12 cellular contexts compared by ENCODE assay signal in genomic region chr17:75692976-75693375, GRCh38. TPM values are rescaled to one million over a fixed set of nuclear protein-coding genes. Genes with fewer than 3 reads are reported as not detected.
DNase-seq lines count a peak whose midpoint lies in the region; ATAC-seq, FAIRE-seq and TF ChIP-seq lines count a peak whose summit lies in the region.
"Had no signal": no experiment of that assay in that cellular context is flagged by ENCODE, and none has a peak within 500 bp of the region (broad histone marks: within the 10 kb centered on the region; RNA-seq: fewer than 3 reads in every experiment).

No MANE protein-coding gene starts in this region.

- ATAC-seq in left ventricle myocardium superior (no peak), pancreas (no peak), omental fat pad (ENCODE audit: low FRiP score) (no peak)

- peak overlapping the region; percentile 96 for H3K27ac ChIP-seq in left ventricle myocardium inferior (replicated peaks)
- peak overlapping the region; percentile 90 to 100 (median 98) for H3K27ac ChIP-seq in dorsolateral prefrontal cortex
- H3K27ac ChIP-seq in pancreas = peak overlapping the region; percentile 31 to 93 (median 76)
- peak overlapping the region; percentile 34 to 47 for H3K27ac ChIP-seq in uterus

- TF ChIP-seq CTCF in left ventricle myocardium inferior (IDR thresholded peaks at IDR 0.05; ENCODE audit: borderline replicate concordance) (no peak), dorsolateral prefrontal cortex (IDR thresholded peaks at IDR 0.05 in 54 of 56, conservative IDR thresholded peaks at IDR 0.05 in 2 of 56; ENCODE audit: low read depth in 1 of 56, partially characterized antibody in 56 of 56) (no peak), pancreas (IDR thresholded peaks at IDR 0.05) (no peak), uterus (IDR thresholded peaks at IDR 0.05) (no peak), omental fat pad (IDR thresholded peaks at IDR 0.05) (no peak)

- H3K4me1 ChIP-seq in left ventricle myocardium inferior (peaks cover 90% of the 10 kb centered on the region), pancreas (peaks cover 12 to 36% (median 21%) of the 10 kb centered on the region in 3 donors), uterus (peaks cover 0 to 7% of the 10 kb centered on the region in 2 donors)

- no peak for FAIRE-seq in pancreas (lab: Jason Lieb, UNC)

- TF ChIP-seq POLR2A in uterus (IDR thresholded peaks at IDR 0.05) = no peak

- peaks cover 26% of the 10 kb centered on the region for H3K36me3 Mint-ChIP-seq in activated T-helper 1 cell treated with anti-CD3 and anti-CD28 coated beads, Interleukin-12 subunit alpha, Interleukin-12 subunit beta, Interleukin-2, Interleukin-4 antibody, amounts not matched to agents 30 ng/mL and 10 ng/mL and 1 ng/mL, durations not matched to agents 14 hours and 24 hours and 36 hours (ENCODE audit: low read depth)

- no peak overlapping the region for H3K27ac Mint-ChIP-seq in activated T-helper 1 cell treated with anti-CD3 and anti-CD28 coated beads, Interleukin-12 subunit alpha, Interleukin-12 subunit beta, Interleukin-2, Interleukin-4 antibody, amounts not matched to agents 30 ng/mL and 10 ng/mL and 1 ng/mL, durations not matched to agents 14 hours and 24 hours and 36 hours
- H3K27ac Mint-ChIP-seq: activated B cell treated with CpG ODN at 0.5 μM for 24 hours had no signal

- H3K36me3 ChIP-seq in left ventricle myocardium inferior (peaks cover 14% of the 10 kb centered on the region), pancreas (peaks cover 0 to 11% (median 0%) of the 10 kb centered on the region in 3 donors), uterus (no peaks in the 10 kb centered on the region)

- H3K4me1 Mint-ChIP-seq in activated T-helper 1 cell treated with anti-CD3 and anti-CD28 coated beads, Interleukin-12 subunit alpha, Interleukin-12 subunit beta, Interleukin-2, Interleukin-4 antibody, amounts not matched to agents 30 ng/mL and 10 ng/mL and 1 ng/mL, durations not matched to agents 14 hours and 24 hours and 36 hours (ENCODE audit: low read depth) = peaks cover 39% of the 10 kb centered on the region

- no peak for DNase-seq in left ventricle myocardium inferior
- no peak for DNase-seq in left ventricle myocardium superior
- peak in 2 of 10 donors; percentile 38 to 42 for DNase-seq in dorsolateral prefrontal cortex
- DNase-seq in pancreas = peak in 1 of 6 donors; percentile 54
- DNase-seq in uterus = no peak
- DNase-seq in activated T-helper 1 cell treated with anti-CD3 and anti-CD28 coated beads, Interleukin-12 subunit alpha, Interleukin-12 subunit beta, Interleukin-2, Interleukin-4 antibody, amounts not matched to agents 30 ng/mL and 10 ng/mL and 1 ng/mL, durations not matched to agents 14 hours and 24 hours and 36 hours (ENCODE audit: low spot score) = no peak
- no peak for DNase-seq in cortex of kidney (lab: John Stamatoyannopoulos, UW)
- no peak for DNase-seq in omental fat pad (ENCODE audit: low spot score)
- DNase-seq: activated B cell treated with CpG ODN at 0.5 μM for 24 hours; activated T-cell treated with anti-CD3 and anti-CD28 coated beads, Interleukin-2, amount 50 U/mL, for 48 hours; NCI-H524 treated with DMSO at 0.1 percent for 48 hours; SIG-M5 had no signal

- intact Hi-C loops in left ventricle myocardium inferior (cut with micrococcal nuclease) = no loop called here
- intact Hi-C loops in left ventricle myocardium superior (cut with micrococcal nuclease) = no loop called here
- intact Hi-C loops in dorsolateral prefrontal cortex (cut with DNase I) = no loop called here
- intact Hi-C loops in pancreas (cut with DNase I) = no loop called here
- intact Hi-C loops in uterus (cut with DNase I; ENCODE audit: low total_unique reads) = no loop called here
- intact Hi-C loops in activated T-helper 1 cell treated with anti-CD3 and anti-CD28 coated beads, Interleukin-12 subunit alpha, Interleukin-12 subunit beta, Interleukin-2, Interleukin-4 antibody, amounts not matched to agents 30 ng/mL and 10 ng/mL and 1 ng/mL, durations not matched to agents 14 hours and 24 hours and 36 hours (cut with micrococcal nuclease) = no loop called here

- no peak overlapping the region for H3K4me3 Mint-ChIP-seq in activated T-helper 1 cell treated with anti-CD3 and anti-CD28 coated beads, Interleukin-12 subunit alpha, Interleukin-12 subunit beta, Interleukin-2, Interleukin-4 antibody, amounts not matched to agents 30 ng/mL and 10 ng/mL and 1 ng/mL, durations not matched to agents 14 hours and 24 hours and 36 hours
- H3K4me3 Mint-ChIP-seq: activated B cell treated with CpG ODN at 0.5 μM for 24 hours had no signal

- H3K9me3 ChIP-seq in left ventricle myocardium inferior (replicated peaks) (no peaks in the 10 kb centered on the region), pancreas (no peaks in the 10 kb centered on the region), uterus (no peaks in the 10 kb centered on the region)

- no peaks in the 10 kb centered on the region for H3K9me3 Mint-ChIP-seq in activated T-helper 1 cell treated with anti-CD3 and anti-CD28 coated beads, Interleukin-12 subunit alpha, Interleukin-12 subunit beta, Interleukin-2, Interleukin-4 antibody, amounts not matched to agents 30 ng/mL and 10 ng/mL and 1 ng/mL, durations not matched to agents 14 hours and 24 hours and 36 hours
- H3K9me3 Mint-ChIP-seq: activated B cell treated with CpG ODN at 0.5 μM for 24 hours had no signal

- WGBS in pancreas, 2 donors = 89 to 91% methylated on average over 13 of the region's 13 CpGs

- H3K27me3 ChIP-seq in left ventricle myocardium inferior (ENCODE audit: low read depth) (no peaks in the 10 kb centered on the region), dorsolateral prefrontal cortex (no peaks in the 10 kb centered on the region), pancreas (no peaks in the 10 kb centered on the region), uterus (no peaks in the 10 kb centered on the region)

- H3K27me3 Mint-ChIP-seq in activated T-helper 1 cell treated with anti-CD3 and anti-CD28 coated beads, Interleukin-12 subunit alpha, Interleukin-12 subunit beta, Interleukin-2, Interleukin-4 antibody, amounts not matched to agents 30 ng/mL and 10 ng/mL and 1 ng/mL, durations not matched to agents 14 hours and 24 hours and 36 hours (ENCODE audit: insufficient read depth) = no peaks in the 10 kb centered on the region
- H3K27me3 Mint-ChIP-seq: activated B cell treated with CpG ODN at 0.5 μM for 24 hours had no signal

- no peak overlapping the region for H3K4me3 ChIP-seq in left ventricle myocardium inferior
- H3K4me3 ChIP-seq in dorsolateral prefrontal cortex = peak overlapping the region in 11 of 59 donors; percentile 2 to 25 (median 9)
- no peak overlapping the region for H3K4me3 ChIP-seq in pancreas
- H3K4me3 ChIP-seq in uterus = no peak overlapping the region

RNA-seq across cellular contexts. Expression of gene SAP30BP, which starts 25.8 kb away (rescaled TPM):
- 47.2 TPM for total RNA-seq in left ventricle myocardium inferior
- 47.8 TPM for total RNA-seq in left ventricle myocardium superior
- 100 to 1,000 TPM in 23 of 120 experiments, 10 to 100 TPM in 97; 65.3 to 160 (median 88.1) TPM for total RNA-seq in dorsolateral prefrontal cortex
- total RNA-seq in pancreas = 10 to 100 TPM; 22.4 to 45.3 (median 37.0) TPM
- 100 to 1,000 TPM in 1 of 2 donors, 10 to 100 TPM in 1; 81.8 to 106 TPM for polyA plus RNA-seq in pancreas
- total RNA-seq in uterus = 10 to 100 TPM; 14.1 to 87.7 (median 64.7) TPM
- 113 and 117 TPM in 2 replicates for total RNA-seq in activated T-helper 1 cell treated with anti-CD3 and anti-CD28 coated beads, Interleukin-12 subunit alpha, Interleukin-12 subunit beta, Interleukin-2, Interleukin-4 antibody, amounts not matched to agents 30 ng/mL and 10 ng/mL and 1 ng/mL, durations not matched to agents 14 hours and 24 hours and 36 hours
- total RNA-seq in omental fat pad = 100 to 1,000 TPM in 1 of 4 donors, 10 to 100 TPM in 3; 52.9 to 105 (median 68.8) TPM

RNA-seq across cellular contexts. Expression of gene RECQL5, which starts 26.0 kb away (rescaled TPM):
- total RNA-seq in left ventricle myocardium inferior = 17.3 TPM
- 14.3 TPM for total RNA-seq in left ventricle myocardium superior
- total RNA-seq in dorsolateral prefrontal cortex = 10 to 100 TPM; 31.3 to 74.3 (median 47.5) TPM
- total RNA-seq in pancreas = 10 to 100 TPM in 4 of 6 donors, 1 to 10 TPM in 2; 8.7 to 29.4 (median 12.8) TPM
- polyA plus RNA-seq in pancreas = 10 to 100 TPM; 54.3 to 65.2 TPM
- total RNA-seq in uterus = 10 to 100 TPM in 2 of 4 donors, 1 to 10 TPM in 1, under 1 TPM in 1; 0.59 to 22.7 (median 11.9) TPM
- 29.9 and 34.1 TPM in 2 replicates for total RNA-seq in activated T-helper 1 cell treated with anti-CD3 and anti-CD28 coated beads, Interleukin-12 subunit alpha, Interleukin-12 subunit beta, Interleukin-2, Interleukin-4 antibody, amounts not matched to agents 30 ng/mL and 10 ng/mL and 1 ng/mL, durations not matched to agents 14 hours and 24 hours and 36 hours
- 10 to 100 TPM; 10.9 to 20.6 (median 13.3) TPM for total RNA-seq in omental fat pad

RNA-seq across cellular contexts. Expression of gene ITGB4, which starts 28.3 kb away (rescaled TPM):
- total RNA-seq in left ventricle myocardium inferior (10.6 TPM), left ventricle myocardium superior (8.8 TPM), dorsolateral prefrontal cortex (100 to 1,000 TPM in 39 of 120 experiments, 10 to 100 TPM in 81; 27.8 to 292 (median 83.1) TPM), pancreas (10 to 100 TPM; 16.4 to 50.5 (median 20.3) TPM), uterus (100 to 1,000 TPM in 1 of 4 donors, 10 to 100 TPM in 3; 38.0 to 100 (median 62.3) TPM), omental fat pad (10 to 100 TPM; 10.7 to 27.0 (median 17.3) TPM)
- 10 to 100 TPM; 23.0 to 25.2 TPM for polyA plus RNA-seq in pancreas
- total RNA-seq in activated T-helper 1 cell treated with anti-CD3 and anti-CD28 coated beads, Interleukin-12 subunit alpha, Interleukin-12 subunit beta, Interleukin-2, Interleukin-4 antibody, amounts not matched to agents 30 ng/mL and 10 ng/mL and 1 ng/mL, durations not matched to agents 14 hours and 24 hours and 36 hours = 1.4 and 2.7 TPM in 2 replicates

RNA-seq across cellular contexts. Expression of gene SMIM5, which starts 59.7 kb away (rescaled TPM):
- 14.0 TPM for total RNA-seq in left ventricle myocardium inferior
- total RNA-seq in left ventricle myocardium superior = 15.8 TPM
- total RNA-seq in dorsolateral prefrontal cortex = 10 to 100 TPM in 18 of 120 experiments, 1 to 10 TPM in 101, under 1 TPM in 1; 0.95 to 34.0 (median 5.6) TPM
- 1 to 10 TPM in 1 of 6 donors, under 1 TPM in 5; 0.55 to 1.2 (median 0.82) TPM for total RNA-seq in pancreas
- 10 to 100 TPM in 1 of 2 donors, 1 to 10 TPM in 1; 6.3 to 15.3 TPM for polyA plus RNA-seq in pancreas
- 1 to 10 TPM in 1 of 4 donors, under 1 TPM in 1, not detected in 2; 0.85 to 2.2 TPM for total RNA-seq in uterus
- 0.05 TPM in 1 of 2 replicates, not detected in the other for total RNA-seq in activated T-helper 1 cell treated with anti-CD3 and anti-CD28 coated beads, Interleukin-12 subunit alpha, Interleukin-12 subunit beta, Interleukin-2, Interleukin-4 antibody, amounts not matched to agents 30 ng/mL and 10 ng/mL and 1 ng/mL, durations not matched to agents 14 hours and 24 hours and 36 hours
- 1 to 10 TPM in 2 of 4 donors, under 1 TPM in 2; 0.31 to 2.0 (median 1.0) TPM for total RNA-seq in omental fat pad

Comparison
In these comparisons a context has a peak if more than half of its experiments do, and no peak if none do; other contexts are left out.
1. H3K27ac ChIP-seq: peak in every context shown above with its lines; median percentile 98 in dorsolateral prefrontal cortex; 96 in left ventricle myocardium inferior; 76 in pancreas; 40 in uterus.